Comparison of ENCODE assay signal across 1 cellular context in genomic region chr2:102442967-102443828, GRCh38.
TF ChIP-seq lines count a peak whose summit lies in the region.

No MANE protein-coding gene starts in this region.

TF ChIP-seq in WTC11, 78 proteins besides CTCF, POLR2A, EP300 and RAD21 (continued from another document):
- TF ChIP-seq ATF6 (CRISPR knock-in tag; IDR thresholded peaks at IDR 0.05): no peak
- no peak for TF ChIP-seq GRHL2 (CRISPR knock-in tag; IDR thresholded peaks at IDR 0.05; ENCODE audit: insufficient replicate concordance, severe bottlenecking)
- TF ChIP-seq ZNF512 (CRISPR knock-in tag; IDR thresholded peaks at IDR 0.05; ENCODE audit: borderline replicate concordance): no peak
- no peak for TF ChIP-seq SMAD4 (CRISPR knock-in tag; IDR thresholded peaks at IDR 0.05)
- no peak for TF ChIP-seq NFATC4 (CRISPR knock-in tag; IDR thresholded peaks at IDR 0.05)
TF ChIP-seq in WTC11: peak in this region for 0.
